In the genomic region with DNA sequence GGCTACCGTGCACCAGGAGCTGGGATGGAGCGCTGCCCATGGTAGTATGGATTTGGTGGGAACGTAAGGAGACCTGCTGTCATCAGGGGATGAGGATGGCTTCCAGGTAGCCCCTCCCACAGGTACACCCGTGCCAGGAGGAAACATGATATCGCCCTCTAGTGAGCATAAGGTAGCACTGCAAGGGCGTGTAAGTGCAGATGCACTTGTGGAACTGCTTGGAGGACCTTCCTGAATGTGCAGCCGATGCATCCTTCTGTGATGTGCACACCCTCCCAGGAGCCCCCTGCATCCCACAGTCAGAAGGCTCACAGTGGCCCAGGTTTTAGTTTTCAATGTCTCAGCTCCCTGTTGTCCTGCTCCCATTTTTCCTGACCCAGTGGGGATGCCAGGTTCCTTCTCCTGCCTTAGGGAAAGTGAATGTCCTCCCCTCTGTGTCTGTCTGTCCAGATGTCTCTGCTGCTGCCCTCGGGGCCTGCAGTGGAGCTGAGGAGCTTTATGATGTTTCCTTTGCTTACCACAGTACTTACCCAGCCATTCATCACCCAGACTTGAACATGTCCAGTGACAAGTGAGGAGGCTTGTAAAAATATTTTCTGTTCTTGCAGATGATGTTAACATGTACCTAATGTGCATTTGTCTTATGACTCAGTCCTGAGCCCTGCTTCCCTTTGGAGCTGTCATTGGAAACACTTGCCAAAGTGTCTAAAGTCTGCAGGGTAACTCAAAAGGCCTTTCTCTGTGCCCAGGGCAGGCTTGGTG, we compare ENCODE assay signal across 7 cellular contexts. TPM values are rescaled to one million over a fixed set of nuclear protein-coding genes. Genes with fewer than 3 reads are reported as not detected.
DNase-seq lines count a peak whose midpoint lies in the region; ATAC-seq and TF ChIP-seq lines count a peak whose summit lies in the region.

No MANE protein-coding gene starts in this region.

- H3K4me3 ChIP-seq in LNCaP clone FGC (ENCODE audit: low read depth, low read length) (no peak overlapping the region), body of pancreas (no peak overlapping the region)

- DNase-seq in GM10248 (ENCODE audit: extremely low spot score) (peak; percentile 76), LNCaP clone FGC (ENCODE audit: low read depth) (peak; percentile 35), RWPE1 (ENCODE audit: low spot score) (peak; percentile 71), body of pancreas (peak; percentile 64 to 69 (median 66)), kidney tubule cell (ENCODE audit: low spot score) (peak; percentile 72)
- DNase-seq in stimulated activated CD4-positive, alpha-beta T cell treated with anti-CD3 and anti-CD28 coated beads, Interleukin-4, amount 100 ng/mL, for 48 hours (ENCODE audit: low read depth in 2 of 2) = peak; percentile 21 to 25

- peaks cover 20% of the 10 kb centered on the region for H3K4me1 ChIP-seq in body of pancreas

- no peak for TF ChIP-seq POLR2A in body of pancreas (IDR thresholded peaks at IDR 0.05)

- POLR2A ChIA-PET in GM10248 (lab: Yijun Ruan, JAX) = no interaction called here
- POLR2A ChIA-PET in RWPE1 (lab: Yijun Ruan, JAX; ENCODE audit: low non-redundant PET) = interaction anchor here (0.8 kb wide), 1 partner anchor 18 kb away, joined by 3 read pairs; no protein-coding TSS in a partner anchor

- H3K27ac ChIP-seq in RWPE1 (peak overlapping the region; percentile 99), body of pancreas (peak overlapping the region in 2 of 4 donors; percentile 78 to 79)

- intact Hi-C loops in body of pancreas (cut with DNase I) = no loop called here

- peaks cover 0 to 8% of the 10 kb centered on the region in 2 donors for H3K36me3 ChIP-seq in body of pancreas (replicated peaks in 1 of 2; ENCODE audit: insufficient read depth in 1 of 2, low read depth in 2 of 2)

- H3K27me3 ChIP-seq in body of pancreas = no peaks in the 10 kb centered on the region

- ATAC-seq in GM21737 (IDR thresholded peaks at IDR 0.05; ENCODE audit: unreplicated experiment) = peak; percentile 77
- peak; percentile 61 for ATAC-seq in body of pancreas

- CTCF ChIA-PET in GM10248 (lab: Yijun Ruan, JAX) (interaction anchor here (0.9 to 11.2 kb wide), 13 partner anchors 8 to 417 kb away, joined by 3 to 91 read pairs (median 4); no protein-coding TSS in a partner anchor), RWPE1 (lab: Yijun Ruan, JAX) (interaction anchor here (0.6 to 1.7 kb wide), 12 partner anchors 12 to 557 kb away, joined by 3 to 9 read pairs (median 4); no protein-coding TSS in a partner anchor)

- TF ChIP-seq CTCF in GM10248 (IDR thresholded peaks at IDR 0.05; ENCODE audit: control extremely low read depth, extremely low read depth, low read depth, missing control alignments) = peak; percentile 86
- peak; percentile 99 for TF ChIP-seq CTCF in LNCaP clone FGC (IDR thresholded peaks at IDR 0.05; ENCODE audit: control insufficient read depth, extremely low read depth, insufficient read depth)
- peak; percentile 87 for TF ChIP-seq CTCF in RWPE1 (conservative IDR thresholded peaks at IDR 0.05; ENCODE audit: low read depth)
- peak; percentile 70 to 87 (median 80) for TF ChIP-seq CTCF in body of pancreas (IDR thresholded peaks at IDR 0.05)

- no peaks in the 10 kb centered on the region for H3K9me3 ChIP-seq in body of pancreas

- 10 to 14% methylated on average over 5 to 8 of the region's 8 CpGs for WGBS in body of pancreas, 2 donors

RNA-seq across cellular contexts. Expression of a gene that starts 49.2 kb away (rescaled TPM):
- not detected for total RNA-seq in body of pancreas

Comparison
In these comparisons a context has a peak if more than half of its experiments do, and no peak if none do; other contexts are left out.
1. DNase-seq: peak in every context shown above with its lines; median percentile 76 in GM10248; 72 in kidney tubule cell; 71 in RWPE1; 66 in body of pancreas; 35 in LNCaP clone FGC; 23 in stimulated activated CD4-positive, alpha-beta T cell treated with anti-CD3 and anti-CD28 coated beads, Interleukin-4, amount 100 ng/mL, for 48 hours.